In genomic region chr2:176985871-176986270, GRCh38 we compare ENCODE assay signal across 28 cellular contexts.
"Had no signal": no experiment of that assay in that cellular context is flagged by ENCODE, and none has a peak within 500 bp of the region (broad histone marks: within the 10 kb centered on the region; RNA-seq: fewer than 3 reads in every experiment).

No MANE protein-coding gene starts in this region.

- H3K9me3 ChIP-seq: ovary, psoas muscle, right lobe of liver, sigmoid colon, stomach, thoracic aorta, thyroid gland, tibial nerve, upper lobe of left lung, uterus had no signal

- H3K79me2 ChIP-seq: parathyroid adenoma had no signal

- H3K4me1 ChIP-seq: neural progenitor cell, parathyroid adenoma, psoas muscle, right lobe of liver, stomach, thyroid gland, tibial nerve, upper lobe of left lung, uterus had no signal

- DNase-seq: naive thymus-derived CD4-positive, alpha-beta T cell; natural killer cell; nephron progenitor cell; occipital lobe; ovary; posterior cingulate gyrus; psoas muscle; right cardiac atrium; right lobe of liver; sigmoid colon; small intestine; stimulated activated CD4-positive, alpha-beta T cell treated with anti-CD3 and anti-CD28 coated beads, Interleukin-15, amount 100 ng/mL, for 24 hours; stimulated activated CD4-positive, alpha-beta T cell treated with anti-CD3 and anti-CD28 coated beads, Interleukin-2, amount 100 ng/mL, for 24 hours; stimulated activated CD4-positive, alpha-beta T cell treated with anti-CD3 and anti-CD28 coated beads, Interleukin-2, amount 100 ng/mL, for 48 hours; stimulated activated CD4-positive, alpha-beta T cell treated with anti-CD3 and anti-CD28 coated beads, Interleukin-4, amount 100 ng/mL, for 24 hours; stimulated activated naive B cell treated with anti-CD40 and anti-IgM and Interleukin-4, amounts not matched to agents 10 μg/mL and 1 μg/mL and 100 μg/mL, for 72 hours; stimulated activated naive CD4-positive, alpha-beta T cell treated with Interleukin-2 at 50 U/mL for 16 hours; stomach; thyroid gland; upper lobe of left lung; uterus had no signal

- H3K36me3 ChIP-seq: neural progenitor cell, ovary, right lobe of liver, sigmoid colon, stomach, thoracic aorta, thyroid gland, tibial nerve, upper lobe of left lung, uterus had no signal

- H3K4me3 Mint-ChIP-seq: naive thymus-derived CD4-positive, alpha-beta T cell; natural killer cell; nephron progenitor cell; neural progenitor cell; stimulated activated effector memory CD8-positive, alpha-beta T cell treated with anti-CD3 and anti-CD28 coated beads, Interleukin-12 subunit alpha, Interleukin-12 subunit beta, amount 100 ng/mL, for 72 hours; stimulated activated naive B cell treated with anti-CD40 and anti-IgM and Interleukin-4, amounts not matched to agents 10 μg/mL and 1 μg/mL and 100 μg/mL, for 72 hours; stimulated activated naive CD8-positive, alpha-beta T cell treated with anti-CD3 and anti-CD28 coated beads, Interleukin-15, Interleukin-2, amounts not matched to agents 100 ng/mL and 50 ng/mL, for 24 hours had no signal

- H3K4me2 ChIP-seq: neural progenitor cell had no signal

- H3K27ac ChIP-seq: neural progenitor cell, ovary, parathyroid adenoma, psoas muscle, right lobe of liver, sigmoid colon, stomach, thoracic aorta, thyroid gland, tibial nerve, upper lobe of left lung, uterus had no signal

- H3K9ac ChIP-seq: neural progenitor cell, parathyroid adenoma had no signal

- H3K9me3 Mint-ChIP-seq: natural killer cell; nephron progenitor cell; stimulated activated effector memory CD8-positive, alpha-beta T cell treated with anti-CD3 and anti-CD28 coated beads, Interleukin-12 subunit alpha, Interleukin-12 subunit beta, amount 100 ng/mL, for 72 hours; stimulated activated naive B cell treated with anti-CD40 and anti-IgM and Interleukin-4, amounts not matched to agents 10 μg/mL and 1 μg/mL and 100 μg/mL, for 72 hours; stimulated activated naive CD8-positive, alpha-beta T cell treated with anti-CD3 and anti-CD28 coated beads, Interleukin-15, Interleukin-2, amounts not matched to agents 100 ng/mL and 50 ng/mL, for 24 hours had no signal

- H3K27ac Mint-ChIP-seq: naive thymus-derived CD4-positive, alpha-beta T cell; natural killer cell; nephron progenitor cell; neural progenitor cell; progenitor cell of endocrine pancreas; stimulated activated effector memory CD8-positive, alpha-beta T cell treated with anti-CD3 and anti-CD28 coated beads, Interleukin-12 subunit alpha, Interleukin-12 subunit beta, amount 100 ng/mL, for 72 hours; stimulated activated naive B cell treated with anti-CD40 and anti-IgM and Interleukin-4, amounts not matched to agents 10 μg/mL and 1 μg/mL and 100 μg/mL, for 72 hours; stimulated activated naive CD8-positive, alpha-beta T cell treated with anti-CD3 and anti-CD28 coated beads, Interleukin-15, Interleukin-2, amounts not matched to agents 100 ng/mL and 50 ng/mL, for 24 hours had no signal

- H3K4me1 Mint-ChIP-seq: naive thymus-derived CD4-positive, alpha-beta T cell; natural killer cell; nephron progenitor cell; neural progenitor cell; stimulated activated effector memory CD8-positive, alpha-beta T cell treated with anti-CD3 and anti-CD28 coated beads, Interleukin-12 subunit alpha, Interleukin-12 subunit beta, amount 100 ng/mL, for 72 hours had no signal

- H2AFZ ChIP-seq: neural progenitor cell, parathyroid adenoma had no signal

- H3K27me3 ChIP-seq: neural progenitor cell, ovary, right lobe of liver, sigmoid colon, upper lobe of left lung, uterus had no signal

- H3K4me3 ChIP-seq: neural progenitor cell, ovary, psoas muscle, right lobe of liver, sigmoid colon, stomach, thoracic aorta, thyroid gland, tibial nerve, upper lobe of left lung, uterus had no signal

- ATAC-seq: naive thymus-derived CD4-positive, alpha-beta T cell; natural killer cell; psoas muscle; right cardiac atrium; right lobe of liver; stimulated activated effector memory CD8-positive, alpha-beta T cell treated with anti-CD3 and anti-CD28 coated beads, Interleukin-12 subunit alpha, Interleukin-12 subunit beta, amount 100 ng/mL, for 72 hours; stimulated activated naive B cell treated with anti-CD40 and anti-IgM and Interleukin-4, amounts not matched to agents 10 μg/mL and 1 μg/mL and 100 μg/mL, for 72 hours had no signal

- H3K36me3 Mint-ChIP-seq: naive thymus-derived CD4-positive, alpha-beta T cell; natural killer cell; neural progenitor cell; stimulated activated effector memory CD8-positive, alpha-beta T cell treated with anti-CD3 and anti-CD28 coated beads, Interleukin-12 subunit alpha, Interleukin-12 subunit beta, amount 100 ng/mL, for 72 hours; stimulated activated naive B cell treated with anti-CD40 and anti-IgM and Interleukin-4, amounts not matched to agents 10 μg/mL and 1 μg/mL and 100 μg/mL, for 72 hours had no signal
